In the genomic region with DNA sequence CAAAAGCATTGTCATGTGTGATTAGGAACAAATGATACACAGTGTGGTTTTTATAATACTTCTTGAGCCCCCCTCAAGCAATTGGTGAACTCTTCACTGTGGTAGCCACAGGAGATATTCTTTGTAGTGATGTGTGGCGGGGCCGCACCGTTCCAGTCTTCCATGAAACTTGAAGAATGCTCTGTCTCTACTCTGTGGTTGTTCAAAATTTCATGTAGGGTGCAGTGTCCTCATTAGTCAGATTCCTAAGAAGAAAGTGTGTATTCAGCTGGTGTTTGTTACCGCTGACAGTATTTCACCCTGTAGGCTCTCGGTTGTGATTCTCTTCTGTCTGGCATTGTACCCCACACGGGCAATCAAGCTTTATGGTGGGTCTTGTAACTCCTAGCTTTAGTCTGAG, we compare ENCODE assay signal across 8 cellular contexts. TPM values are rescaled to one million over a fixed set of nuclear protein-coding genes. Genes with fewer than 3 reads are reported as not detected.
DNase-seq lines count a peak whose midpoint lies in the region; ATAC-seq and TF ChIP-seq lines count a peak whose summit lies in the region.

No MANE protein-coding gene starts in this region.

- H3K36me3 Mint-ChIP-seq in IgD-negative memory B cell (peaks cover 2% of the 10 kb centered on the region), endothelial cell (ENCODE audit: low read depth, unreplicated experiment) (peaks cover 10% of the 10 kb centered on the region)

- in situ Hi-C loops in transverse colon (cut with MboI; ENCODE audit: low pct_ligation_motif_present in 1 of 4, low pct_unique_long_range_greater_than_20kb in 1 of 4, low sequenced_read_pairs in 3 of 4): no loop called here

- H2BK15ac ChIP-seq in mesendoderm (replicated peaks; ENCODE audit: low read depth): no peak overlapping the region

- 84 to 93% methylated on average over 3 to 6 of the region's 6 CpGs for WGBS in transverse colon (ENCODE audit: low coverage in 1 of 2), 2 donors
- WGBS in mesendoderm (ENCODE audit: extremely low coverage, insufficient coverage, low lambda C conversion rate): no CpG with 5 or more reads among the region's 6 CpGs

- no peak for TF ChIP-seq EP300 in transverse colon (IDR thresholded peaks at IDR 0.05; ENCODE audit: low read depth)

- H3K4me1 Mint-ChIP-seq in IgD-negative memory B cell (peaks cover 67 to 72% (median 72%) of the 10 kb centered on the region in 3 donors), endothelial cell (ENCODE audit: unreplicated experiment) (peaks cover 49% of the 10 kb centered on the region)

- TF ChIP-seq CTCF in left ventricle myocardium inferior (IDR thresholded peaks at IDR 0.05; ENCODE audit: borderline replicate concordance) (no peak), endothelial cell (IDR thresholded peaks at IDR 0.05; ENCODE audit: unreplicated experiment) (no peak), transverse colon (IDR thresholded peaks at IDR 0.05) (no peak)

- H3K56ac ChIP-seq in mesendoderm (ENCODE audit: low read length): no peak overlapping the region

- H3K23ac ChIP-seq in mesendoderm (ENCODE audit: low read length): no peak overlapping the region

- H3K27me3 ChIP-seq in left ventricle myocardium inferior (ENCODE audit: low read depth) (no peaks in the 10 kb centered on the region), transverse colon (no peaks in the 10 kb centered on the region), mesendoderm (ENCODE audit: insufficient read depth, low read length, poor library complexity) (no peaks in the 10 kb centered on the region)

- peak overlapping the region; percentile 63 for H3K27ac ChIP-seq in left ventricle myocardium inferior (replicated peaks)
- H3K27ac ChIP-seq in transverse colon: peak overlapping the region in 3 of 4 donors; percentile 6 to 40 (median 18)
- no peak overlapping the region for H3K27ac ChIP-seq in mesendoderm (ENCODE audit: low read depth, low read length)

- H3K18ac ChIP-seq in mesendoderm (ENCODE audit: low read length): no peak overlapping the region

- no peak for ATAC-seq in left ventricle myocardium superior
- ATAC-seq in HG02623 (IDR thresholded peaks at IDR 0.05; ENCODE audit: unreplicated experiment): no peak

- H3K4me1 ChIP-seq in left ventricle myocardium inferior (peaks cover 100% of the 10 kb centered on the region), transverse colon (peaks cover 11 to 49% (median 19%) of the 10 kb centered on the region in 4 donors), mesendoderm (ENCODE audit: control insufficient read depth, low read depth, low read length) (peaks cover 6% of the 10 kb centered on the region)

- H3K9ac ChIP-seq in mesendoderm (ENCODE audit: low read length): no peak overlapping the region

- H3K27ac Mint-ChIP-seq in IgD-negative memory B cell (peak overlapping the region in 2 of 3 donors; percentile 25 to 91), endothelial cell (ENCODE audit: unreplicated experiment) (peak overlapping the region; percentile 40)

- H3K4ac ChIP-seq in mesendoderm (ENCODE audit: low read depth, low read length): no peak overlapping the region

- H3K4me3 Mint-ChIP-seq in IgD-negative memory B cell (peak overlapping the region; percentile 61 to 93 (median 77)), endothelial cell (ENCODE audit: unreplicated experiment) (no peak overlapping the region)

- H3K9me3 ChIP-seq in left ventricle myocardium inferior (replicated peaks): no peaks in the 10 kb centered on the region
- H3K9me3 ChIP-seq in transverse colon: no peaks in the 10 kb centered on the region

- H3K36me3 ChIP-seq in left ventricle myocardium inferior (no peaks in the 10 kb centered on the region), transverse colon (peaks cover 0 to 3% (median under 1%) of the 10 kb centered on the region in 4 donors), mesendoderm (ENCODE audit: control insufficient read depth, insufficient read depth, low read length) (peaks cover 2% of the 10 kb centered on the region)

- H3K27me3 Mint-ChIP-seq in IgD-negative memory B cell (no peaks in the 10 kb centered on the region), endothelial cell (ENCODE audit: unreplicated experiment) (no peaks in the 10 kb centered on the region)

- intact Hi-C loops in left ventricle myocardium inferior (cut with micrococcal nuclease) (no loop called here), left ventricle myocardium superior (cut with micrococcal nuclease) (no loop called here), transverse colon (cut with DNase I; ENCODE audit: low total_unique reads) (no loop called here)

- no peak overlapping the region for H2BK120ac ChIP-seq in mesendoderm (ENCODE audit: low read depth, low read length)

- H4K8ac ChIP-seq in mesendoderm (ENCODE audit: low read depth, low read length): no peak overlapping the region

- no peak overlapping the region for H3K4me2 ChIP-seq in mesendoderm (ENCODE audit: low read length)

- peaks cover 21% of the 10 kb centered on the region for H3K79me1 ChIP-seq in mesendoderm (ENCODE audit: low read length)

- TF ChIP-seq POLR2A in transverse colon (IDR thresholded peaks at IDR 0.05): no peak

- no peak overlapping the region for H2BK5ac ChIP-seq in mesendoderm (ENCODE audit: low read length)

- H3K79me2 ChIP-seq in mesendoderm (ENCODE audit: control insufficient read depth, insufficient read depth, low read length): peaks cover 25% of the 10 kb centered on the region

- H2AK5ac ChIP-seq in mesendoderm (ENCODE audit: low read length): no peak overlapping the region

- H3K9me3 Mint-ChIP-seq in IgD-negative memory B cell (no peaks in the 10 kb centered on the region), endothelial cell (ENCODE audit: unreplicated experiment) (no peaks in the 10 kb centered on the region)

- H4K5ac ChIP-seq in mesendoderm (ENCODE audit: low read length): no peak overlapping the region

- DNase-seq in left ventricle myocardium inferior (no peak), left ventricle myocardium superior (no peak), endothelial cell (ENCODE audit: low spot score) (no peak), transverse colon (no peak), SKM-1 (lab: John Stamatoyannopoulos, UW; ENCODE audit: unreplicated experiment) (no peak), mesendoderm (no peak)

- H3K4me3 ChIP-seq in left ventricle myocardium inferior (no peak overlapping the region), transverse colon (no peak overlapping the region), mesendoderm (ENCODE audit: low read length) (no peak overlapping the region)

RNA-seq across cellular contexts. Expression of gene OTULIN, which starts 10.8 kb away (rescaled TPM):
- total RNA-seq in left ventricle myocardium inferior: 22.7 TPM
- 23.5 TPM for total RNA-seq in left ventricle myocardium superior
- polyA plus RNA-seq in IgD-negative memory B cell: 20.9 TPM
- total RNA-seq in endothelial cell (ENCODE audit: unreplicated experiment): 39.7 TPM
- total RNA-seq in transverse colon: 10 to 100 TPM; 34.8 to 52.4 (median 40.4) TPM
- 6.4 TPM for polyA plus RNA-seq in mesendoderm (2013, experiment 1 of 2)
- 6.2 TPM for polyA plus RNA-seq in mesendoderm (2013, experiment 2 of 2)
